8 cellular contexts compared by ENCODE assay signal in genomic region chr5:177491429-177491945, GRCh38. TPM values are rescaled to one million over a fixed set of nuclear protein-coding genes. Genes with fewer than 3 reads are reported as not detected.
DNase-seq lines count a peak whose midpoint lies in the region; TF ChIP-seq lines count a peak whose summit lies in the region.

No MANE protein-coding gene starts in this region.

- H3F3A ChIP-seq in smooth muscle cell (ENCODE audit: low read depth), result peaks cover 40% of the 10 kb centered on the region

- H3K27me3 ChIP-seq in fibroblast of lung (ENCODE audit: control insufficient read depth, insufficient read depth, low read length), result no peaks in the 10 kb centered on the region
- H3K27me3 ChIP-seq in smooth muscle cell (ENCODE audit: low read depth), result no peaks in the 10 kb centered on the region

- peak; percentile 52 for DNase-seq in stimulated activated CD4-positive, alpha-beta T cell treated with anti-CD3 and anti-CD28 coated beads, Interleukin-1b, Interleukin-23, amount 100 ng/mL, for 48 hours
- no peak for DNase-seq in stimulated activated CD4-positive, alpha-beta T cell treated with anti-CD3 and anti-CD28 coated beads, Interleukin-4, amount 100 ng/mL, for 24 hours
- DNase-seq in SHP77 treated with DMSO at 0.1 percent for 48 hours (lab: John Stamatoyannopoulos, UW) (peak; percentile 52), fibroblast of lung (ENCODE audit: low read depth in 2 of 2) (peak in 1 of 2 donors; percentile 53), smooth muscle cell (lab: John Stamatoyannopoulos, UW; ENCODE audit: unreplicated experiment) (peak; percentile 19), NCI-H1417 treated with DMSO at 0.1 percent for 48 hours (lab: John Stamatoyannopoulos, UW) (no peak), NOMO-1 treated with DMSO at 0.1 percent for 48 hours (lab: John Stamatoyannopoulos, UW; ENCODE audit: unreplicated experiment) (no peak)
- no peak for DNase-seq in activated CD8-positive, alpha-beta memory T cell treated with anti-CD3 and anti-CD28 coated beads for 24 hours

- no peaks in the 10 kb centered on the region for H3K9me3 ChIP-seq in fibroblast of lung (ENCODE audit: control insufficient read depth, insufficient read depth, low read depth, low read length)
- no peaks in the 10 kb centered on the region for H3K9me3 ChIP-seq in smooth muscle cell (replicated peaks; ENCODE audit: low read depth)

- H4K20me1 ChIP-seq in fibroblast of lung (ENCODE audit: control insufficient read depth, extremely low read depth, insufficient read depth, low read length), result no peaks in the 10 kb centered on the region
- H4K20me1 ChIP-seq in smooth muscle cell (ENCODE audit: low read depth), result peaks cover 80% of the 10 kb centered on the region

- H2AFZ ChIP-seq in fibroblast of lung (ENCODE audit: low read length) (no peak overlapping the region), smooth muscle cell (ENCODE audit: low read depth) (no peak overlapping the region)

- H3K4me1 ChIP-seq in fibroblast of lung (ENCODE audit: control insufficient read depth, extremely low read depth, insufficient read depth, low read length) (peaks cover 31% of the 10 kb centered on the region), smooth muscle cell (ENCODE audit: low read depth) (peaks cover 34% of the 10 kb centered on the region)

- WGBS in smooth muscle cell (ENCODE audit: low lambda C conversion rate), result 50% methylated on average over 41 of the region's 43 CpGs

- H3K4me2 ChIP-seq in fibroblast of lung (ENCODE audit: extremely low read depth, insufficient read depth, low read length), result no peak overlapping the region
- no peak overlapping the region for H3K4me2 ChIP-seq in smooth muscle cell

- H3K27ac ChIP-seq in fibroblast of lung (ENCODE audit: insufficient read depth, low read length) (peak overlapping the region; percentile 20), smooth muscle cell (ENCODE audit: low read depth) (peak overlapping the region; percentile 38)

- TF ChIP-seq CTCF in fibroblast of lung (conservative IDR thresholded peaks at IDR 0.05 in 1 of 2, IDR thresholded peaks at IDR 0.05 in 1 of 2; ENCODE audit: low read depth in 1 of 2, low read length in 2 of 2) (peak; percentile 50 to 55), smooth muscle cell (IDR thresholded peaks at IDR 0.05; ENCODE audit: borderline replicate concordance, insufficient read depth, poor library complexity, severe bottlenecking) (peak; percentile 99)

- H3K79me2 ChIP-seq in fibroblast of lung (ENCODE audit: control insufficient read depth, insufficient read depth, low read length) (peaks cover 50% of the 10 kb centered on the region), smooth muscle cell (ENCODE audit: low read depth) (peaks cover 48% of the 10 kb centered on the region)

- H3K9ac ChIP-seq in fibroblast of lung (ENCODE audit: insufficient read depth, low read length) (no peak overlapping the region), smooth muscle cell (ENCODE audit: low read depth) (no peak overlapping the region)

- H3K36me3 ChIP-seq in fibroblast of lung (ENCODE audit: control insufficient read depth, insufficient read depth, low read length) (peaks cover 71% of the 10 kb centered on the region), smooth muscle cell (ENCODE audit: low read depth) (no peaks in the 10 kb centered on the region)

- no peak overlapping the region for H3K4me3 ChIP-seq in fibroblast of lung (replicated peaks in 1 of 4; ENCODE audit: control extremely low read depth in 1 of 4, insufficient read depth in 1 of 4, low read depth in 3 of 4, low read length in 4 of 4)
- no peak overlapping the region for H3K4me3 ChIP-seq in smooth muscle cell

RNA-seq across cellular contexts. Expression of gene PDLIM7, which starts 5.9 kb away (rescaled TPM):
- 55.2 and 65.2 TPM in 2 replicates for total RNA-seq in fibroblast of lung
- 117 and 245 TPM in 2 replicates for polyA plus RNA-seq in fibroblast of lung
- polyA plus RNA-seq in fibroblast of lung (2012), result 250 and 446 TPM in 2 replicates
- polyA minus RNA-seq in fibroblast of lung (ENCODE audit: low replicate concordance), result 267 and 376 TPM in 2 replicates
- 172 and 235 TPM in 2 replicates for total RNA-seq in smooth muscle cell
- 511 and 635 TPM in 2 replicates for polyA plus RNA-seq in smooth muscle cell

RNA-seq across cellular contexts. Expression of gene DBN1, which starts 18.1 kb away (rescaled TPM):
- total RNA-seq in fibroblast of lung (96.4 and 102 TPM in 2 replicates), smooth muscle cell (116 and 121 TPM in 2 replicates)
- polyA plus RNA-seq in fibroblast of lung (138 and 181 TPM in 2 replicates), smooth muscle cell (194 and 202 TPM in 2 replicates)
- 168 and 193 TPM in 2 replicates for polyA plus RNA-seq in fibroblast of lung (2012)
- polyA minus RNA-seq in fibroblast of lung (ENCODE audit: low replicate concordance), result 167 and 256 TPM in 2 replicates

RNA-seq across cellular contexts. Expression of gene DOK3, which starts 18.1 kb away (rescaled TPM):
- total RNA-seq in fibroblast of lung, result 0.99 and 2.1 TPM in 2 replicates
- 0.58 and 1.5 TPM in 2 replicates for polyA plus RNA-seq in fibroblast of lung
- 0.54 and 2.2 TPM in 2 replicates for polyA plus RNA-seq in fibroblast of lung (2012)
- polyA minus RNA-seq in fibroblast of lung (ENCODE audit: low replicate concordance), result 0.19 and 6.0 TPM in 2 replicates
- 0.58 and 1.5 TPM in 2 replicates for total RNA-seq in smooth muscle cell
- polyA plus RNA-seq in smooth muscle cell, result 1.4 and 3.5 TPM in 2 replicates

RNA-seq across cellular contexts. Expression of gene DDX41, which starts 25.3 kb away (rescaled TPM):
- total RNA-seq in fibroblast of lung, result 76.5 and 79.1 TPM in 2 replicates
- 66.8 and 71.5 TPM in 2 replicates for polyA plus RNA-seq in fibroblast of lung
- polyA plus RNA-seq in fibroblast of lung (2012), result 120 and 261 TPM in 2 replicates
- polyA minus RNA-seq in fibroblast of lung (ENCODE audit: low replicate concordance), result 77.3 and 114 TPM in 2 replicates
- total RNA-seq in smooth muscle cell, result 77.2 and 90.0 TPM in 2 replicates
- polyA plus RNA-seq in smooth muscle cell, result 72.5 and 80.4 TPM in 2 replicates

RNA-seq across cellular contexts. Expression of gene PRR7, which starts 44.9 kb away (rescaled TPM):
- total RNA-seq in fibroblast of lung (2.1 and 2.3 TPM in 2 replicates), smooth muscle cell (6.5 and 6.7 TPM in 2 replicates)
- polyA plus RNA-seq in fibroblast of lung (1.6 TPM in 2 replicates), smooth muscle cell (31.9 and 33.6 TPM in 2 replicates)
- polyA plus RNA-seq in fibroblast of lung (2012), result 3.1 and 5.9 TPM in 2 replicates
- polyA minus RNA-seq in fibroblast of lung (ENCODE audit: low replicate concordance), result 0.78 and 1.9 TPM in 2 replicates

Comparison
In these comparisons a context has a peak if more than half of its experiments do, and no peak if none do; other contexts are left out.
1. DNase-seq: peak in stimulated activated CD4-positive, alpha-beta T cell treated with anti-CD3 and anti-CD28 coated beads, Interleukin-1b, Interleukin-23, amount 100 ng/mL, for 48 hours (single experiment), SHP77 treated with DMSO at 0.1 percent for 48 hours (single experiment) and smooth muscle cell (single experiment); none in stimulated activated CD4-positive, alpha-beta T cell treated with anti-CD3 and anti-CD28 coated beads, Interleukin-4, amount 100 ng/mL, for 24 hours (single experiment), NCI-H1417 treated with DMSO at 0.1 percent for 48 hours (single experiment), activated CD8-positive, alpha-beta memory T cell treated with anti-CD3 and anti-CD28 coated beads for 24 hours (single experiment) and NOMO-1 treated with DMSO at 0.1 percent for 48 hours (single experiment).